Comparison of ENCODE assay signal across 16 cellular contexts in genomic region chr4:77865259-77865658, GRCh38.
DNase-seq lines count a peak whose midpoint lies in the region; ATAC-seq and TF ChIP-seq lines count a peak whose summit lies in the region.
"Had no signal": no experiment of that assay in that cellular context is flagged by ENCODE, and none has a peak within 500 bp of the region (broad histone marks: within the 10 kb centered on the region; RNA-seq: fewer than 3 reads in every experiment).

No MANE protein-coding gene starts in this region.

- peak overlapping the region; percentile 25 for H3K4me3 Mint-ChIP-seq in T-helper 2 cell treated with Interferon-gamma antibody and Interleukin-4, amounts not matched to agents 5 μg/mL and 100 μg/mL, for 36 hours
- peak overlapping the region; percentile 15 for H3K4me3 Mint-ChIP-seq in stimulated activated naive CD8-positive, alpha-beta T cell treated with anti-CD3 and anti-CD28 coated beads, Interleukin-15, Interleukin-2, amounts not matched to agents 100 ng/mL and 50 ng/mL, for 24 hours
- no peak overlapping the region for H3K4me3 Mint-ChIP-seq in memory B cell

- ATAC-seq in stimulated activated naive CD8-positive, alpha-beta T cell treated with anti-CD3 and anti-CD28 coated beads, Interleukin-15, Interleukin-2, amounts not matched to agents 100 U/mL and 50 U/mL, for 24 hours, result no peak
- ATAC-seq in memory B cell (ENCODE audit: low read depth) (no peak), HG02840 (IDR thresholded peaks at IDR 0.05; ENCODE audit: low FRiP score, unreplicated experiment) (no peak), HG02973 (IDR thresholded peaks at IDR 0.05; ENCODE audit: unreplicated experiment) (no peak)
- ATAC-seq: GM23338 had no signal

- no peak overlapping the region for H3K27ac ChIP-seq in coronary artery
- H3K27ac ChIP-seq: HL-60 had no signal

- peaks cover 14% of the 10 kb centered on the region for H3K36me3 Mint-ChIP-seq in T-helper 2 cell treated with Interferon-gamma antibody and Interleukin-4, amounts not matched to agents 5 μg/mL and 100 μg/mL, for 36 hours (ENCODE audit: low read depth)
- peaks cover 47% of the 10 kb centered on the region for H3K36me3 Mint-ChIP-seq in stimulated activated naive CD8-positive, alpha-beta T cell treated with anti-CD3 and anti-CD28 coated beads, Interleukin-15, Interleukin-2, amounts not matched to agents 100 ng/mL and 50 ng/mL, for 24 hours (ENCODE audit: low read depth)
- H3K36me3 Mint-ChIP-seq in memory B cell, result peaks cover 21% of the 10 kb centered on the region

- no peaks in the 10 kb centered on the region for H3K9me3 Mint-ChIP-seq in T-helper 2 cell treated with Interferon-gamma antibody and Interleukin-4, amounts not matched to agents 5 μg/mL and 100 μg/mL, for 36 hours
- H3K9me3 Mint-ChIP-seq in stimulated activated naive CD8-positive, alpha-beta T cell treated with anti-CD3 and anti-CD28 coated beads, Interleukin-15, Interleukin-2, amounts not matched to agents 100 ng/mL and 50 ng/mL, for 24 hours, result no peaks in the 10 kb centered on the region
- no peaks in the 10 kb centered on the region for H3K9me3 Mint-ChIP-seq in memory B cell
- H3K9me3 Mint-ChIP-seq: GM23338 had no signal

- peaks cover 36% of the 10 kb centered on the region for H3K4me1 Mint-ChIP-seq in T-helper 2 cell treated with Interferon-gamma antibody and Interleukin-4, amounts not matched to agents 5 μg/mL and 100 μg/mL, for 36 hours (ENCODE audit: low read depth)
- H3K4me1 Mint-ChIP-seq in stimulated activated naive CD8-positive, alpha-beta T cell treated with anti-CD3 and anti-CD28 coated beads, Interleukin-15, Interleukin-2, amounts not matched to agents 100 ng/mL and 50 ng/mL, for 24 hours (ENCODE audit: low read depth), result peaks cover 71% of the 10 kb centered on the region
- peaks cover 35% of the 10 kb centered on the region for H3K4me1 Mint-ChIP-seq in memory B cell

- no peak for TF ChIP-seq CTCF in coronary artery (IDR thresholded peaks at IDR 0.05)

- no peak overlapping the region for H3K4me3 ChIP-seq in coronary artery
- H3K4me3 ChIP-seq: GM23338 had no signal

- no peak for DNase-seq in T-helper 2 cell treated with Interferon-gamma antibody and Interleukin-4, amounts not matched to agents 5 μg/mL and 100 μg/mL, for 36 hours (ENCODE audit: low spot score)
- DNase-seq in T-helper 2 cell (no peak), memory B cell (ENCODE audit: low spot score in 2 of 2) (no peak), coronary artery (ENCODE audit: low spot score) (no peak)
- DNase-seq in stimulated activated naive CD8-positive, alpha-beta T cell treated with anti-CD3 and anti-CD28 coated beads, Interleukin-15, Interleukin-2, amounts not matched to agents 100 U/mL and 50 U/mL, for 24 hours, result no peak
- DNase-seq: C1 segment of cervical spinal cord, GF-D8, KG1, NCI-H1092 treated with DMSO at 0.1 percent for 48 hours, NCI-H2171, SHP77 treated with DMSO at 0.1 percent for 48 hours had no signal

- peak overlapping the region; percentile 22 for H3K27ac Mint-ChIP-seq in T-helper 2 cell treated with Interferon-gamma antibody and Interleukin-4, amounts not matched to agents 5 μg/mL and 100 μg/mL, for 36 hours
- no peak overlapping the region for H3K27ac Mint-ChIP-seq in stimulated activated naive CD8-positive, alpha-beta T cell treated with anti-CD3 and anti-CD28 coated beads, Interleukin-15, Interleukin-2, amounts not matched to agents 100 ng/mL and 50 ng/mL, for 24 hours
- H3K27ac Mint-ChIP-seq in memory B cell, result peak overlapping the region; percentile 19
- H3K27ac Mint-ChIP-seq: GM23338 had no signal

- H3K27me3 Mint-ChIP-seq in T-helper 2 cell treated with Interferon-gamma antibody and Interleukin-4, amounts not matched to agents 5 μg/mL and 100 μg/mL, for 36 hours (ENCODE audit: low read depth), result peaks cover 3% of the 10 kb centered on the region
- H3K27me3 Mint-ChIP-seq in stimulated activated naive CD8-positive, alpha-beta T cell treated with anti-CD3 and anti-CD28 coated beads, Interleukin-15, Interleukin-2, amounts not matched to agents 100 ng/mL and 50 ng/mL, for 24 hours, result peaks cover 5% of the 10 kb centered on the region
- no peaks in the 10 kb centered on the region for H3K27me3 Mint-ChIP-seq in memory B cell
